17 cellular contexts compared by ENCODE assay signal in genomic region chr11:77112641-77113381, GRCh38. TPM values are rescaled to one million over a fixed set of nuclear protein-coding genes. Genes with fewer than 3 reads are reported as not detected.
DNase-seq lines count a peak whose midpoint lies in the region; ATAC-seq and TF ChIP-seq lines count a peak whose summit lies in the region.
"Had no signal": no experiment of that assay in that cellular context is flagged by ENCODE, and none has a peak within 500 bp of the region (broad histone marks: within the 10 kb centered on the region; RNA-seq: fewer than 3 reads in every experiment).

No MANE protein-coding gene starts in this region.

- H3K27me3 ChIP-seq in right cardiac atrium (ENCODE audit: control insufficient read depth, insufficient read depth) (no peaks in the 10 kb centered on the region), neural progenitor cell (no peaks in the 10 kb centered on the region), SJCRH30 (no peaks in the 10 kb centered on the region), GM23338 (ENCODE audit: insufficient read depth) (no peaks in the 10 kb centered on the region)
- H3K27me3 ChIP-seq: Peyer's patch had no signal

- DNase-seq in right cardiac atrium (peak in 2 of 3 donors; percentile 35 to 42), cardiac septum (ENCODE audit: low spot score) (no peak), WTC11 (ENCODE audit: low spot score) (no peak), neural progenitor cell (ENCODE audit: low spot score) (no peak), SJCRH30 (no peak), NCI-H2107 (lab: John Stamatoyannopoulos, UW) (no peak), GM23338 (ENCODE audit: low spot score) (no peak)
- DNase-seq: DMS79, NCI-H2081 treated with DMSO at 0.1 percent for 48 hours, NCI-H526 treated with DMSO at 0.1 percent for 48 hours, T-helper 17 cell had no signal

- no peak overlapping the region for H3K4me2 ChIP-seq in neural progenitor cell
- H3K4me2 ChIP-seq in GM23338 = no peak overlapping the region

- CTCF ChIA-PET in WTC11 (lab: Charles Lee) = interaction anchor here (0.7 to 8.2 kb wide), 21 partner anchors 8 to 193 kb away, joined by 3 to 86 read pairs (median 5); partner anchors contain the start of gene MYO7A

- H3K4me1 ChIP-seq in right cardiac atrium (ENCODE audit: control insufficient read depth, insufficient read depth, low read length) (no peaks in the 10 kb centered on the region), neural progenitor cell (peaks cover 4% of the 10 kb centered on the region), SJCRH30 (peaks cover 21% of the 10 kb centered on the region), GM23338 (ENCODE audit: insufficient read depth) (no peaks in the 10 kb centered on the region)

- 94% methylated on average over 20 of the region's 20 CpGs for WGBS in right cardiac atrium

- TF ChIP-seq CTCF in WTC11 (IDR thresholded peaks at IDR 0.05) (no peak), neural progenitor cell (IDR thresholded peaks at IDR 0.05) (no peak), GM23338 (conservative IDR thresholded peaks at IDR 0.05; ENCODE audit: low read depth in 2 of 2) (no peak)

- H3K4me3 ChIP-seq in right cardiac atrium (ENCODE audit: low read length) = no peak overlapping the region
- H3K4me3 ChIP-seq in neural progenitor cell = no peak overlapping the region
- no peak overlapping the region for H3K4me3 ChIP-seq in SJCRH30
- no peak overlapping the region for H3K4me3 ChIP-seq in GM23338
- H3K4me3 ChIP-seq: GM23248, Peyer's patch, SK-N-MC had no signal

- H3K9me2 ChIP-seq in GM23338 (ENCODE audit: insufficient read depth) = no peaks in the 10 kb centered on the region

- POLR2A ChIA-PET in WTC11 (lab: Charles Lee) = interaction anchor here (0.7 kb wide), 1 partner anchor 19 kb away, joined by 3 read pairs; no protein-coding TSS in a partner anchor

- H3K4me3 Mint-ChIP-seq in WTC11 (no peak overlapping the region), neural progenitor cell (no peak overlapping the region), GM23338 (no peak overlapping the region)
- H3K4me3 Mint-ChIP-seq: CD4-positive, CD25-positive, alpha-beta regulatory T cell; T-helper 17 cell had no signal

- H3K79me2 ChIP-seq in neural progenitor cell (ENCODE audit: low read depth) = no peaks in the 10 kb centered on the region
- H3K79me2 ChIP-seq in GM23338 (replicated peaks; ENCODE audit: insufficient read depth) = no peaks in the 10 kb centered on the region

- H3K27me3 Mint-ChIP-seq in WTC11 (ENCODE audit: low read depth) = no peaks in the 10 kb centered on the region
- H3K27me3 Mint-ChIP-seq in neural progenitor cell (ENCODE audit: insufficient read depth, low read depth) = peaks cover 9% of the 10 kb centered on the region
- peaks cover 12% of the 10 kb centered on the region for H3K27me3 Mint-ChIP-seq in GM23338 (ENCODE audit: insufficient read depth, low read depth, poor library complexity)

- H3K4me1 Mint-ChIP-seq in WTC11 = peaks cover 12% of the 10 kb centered on the region
- peaks cover 20% of the 10 kb centered on the region for H3K4me1 Mint-ChIP-seq in neural progenitor cell
- H3K4me1 Mint-ChIP-seq in GM23338 = peaks cover 8% of the 10 kb centered on the region

- intact Hi-C loops in right cardiac atrium (cut with DNase I) = no loop called here
- intact Hi-C loops in cardiac septum (cut with DNase I) = no loop called here

- H3K9ac ChIP-seq in neural progenitor cell = no peak overlapping the region
- H3K9ac ChIP-seq: GM23248 had no signal

- no peaks in the 10 kb centered on the region for H3K9me3 ChIP-seq in right cardiac atrium (ENCODE audit: control insufficient read depth, low read length)
- H3K9me3 ChIP-seq in neural progenitor cell (ENCODE audit: low read depth) = no peaks in the 10 kb centered on the region
- no peaks in the 10 kb centered on the region for H3K9me3 ChIP-seq in SJCRH30 (replicated peaks)
- H3K9me3 ChIP-seq: Peyer's patch had no signal

- no peaks in the 10 kb centered on the region for H4K20me1 ChIP-seq in neural progenitor cell (ENCODE audit: low read depth)
- no peaks in the 10 kb centered on the region for H4K20me1 ChIP-seq in GM23338 (replicated peaks; ENCODE audit: insufficient read depth)

- H3K36me3 Mint-ChIP-seq in WTC11 (no peaks in the 10 kb centered on the region), neural progenitor cell (no peaks in the 10 kb centered on the region), GM23338 (ENCODE audit: low read depth) (no peaks in the 10 kb centered on the region; the same call in 2 of the 3 replicates)
- H3K36me3 Mint-ChIP-seq: CD4-positive, CD25-positive, alpha-beta regulatory T cell had no signal

- no peaks in the 10 kb centered on the region for H3K36me3 ChIP-seq in neural progenitor cell
- no peaks in the 10 kb centered on the region for H3K36me3 ChIP-seq in SJCRH30
- H3K36me3 ChIP-seq in GM23338 (ENCODE audit: insufficient read depth) = no peaks in the 10 kb centered on the region

- no peak overlapping the region for H3K27ac ChIP-seq in right cardiac atrium (ENCODE audit: low read length)
- no peak overlapping the region for H3K27ac ChIP-seq in neural progenitor cell
- no peak overlapping the region for H3K27ac ChIP-seq in SJCRH30
- no peak overlapping the region for H3K27ac ChIP-seq in GM23338 (ENCODE audit: low read depth)
- H3K27ac ChIP-seq: GM23248, SK-N-MC had no signal

- peak overlapping the region; percentile 63 for H2AFZ ChIP-seq in neural progenitor cell (replicated peaks)
- no peak overlapping the region for H2AFZ ChIP-seq in GM23338
- H2AFZ ChIP-seq: GM23248 had no signal

- H3K9me3 Mint-ChIP-seq in WTC11 = no peaks in the 10 kb centered on the region
- no peaks in the 10 kb centered on the region for H3K9me3 Mint-ChIP-seq in neural progenitor cell
- no peaks in the 10 kb centered on the region for H3K9me3 Mint-ChIP-seq in GM23338
- H3K9me3 Mint-ChIP-seq: CD4-positive, CD25-positive, alpha-beta regulatory T cell had no signal

- H3F3A ChIP-seq in neural progenitor cell (ENCODE audit: low read depth) (no peaks in the 10 kb centered on the region), GM23338 (replicated peaks; ENCODE audit: low read depth) (no peaks in the 10 kb centered on the region)

- ATAC-seq in right cardiac atrium (no peak), WTC11 (no peak), GM23338 (no peak)
- ATAC-seq: T-helper 17 cell had no signal

- H3K27ac Mint-ChIP-seq in WTC11 = no peak overlapping the region
- no peak overlapping the region for H3K27ac Mint-ChIP-seq in neural progenitor cell
- H3K27ac Mint-ChIP-seq in GM23338 = no peak overlapping the region

TF ChIP-seq in WTC11, 78 proteins besides CTCF, POLR2A, EP300 and RAD21 (continues in another document):
- TF ChIP-seq NFE2L1 (CRISPR knock-in tag; IDR thresholded peaks at IDR 0.05) = 0 out of 2 replicates have a peak, but pooled peaks have one; percentile 21

TF ChIP-seq in GM23338, 12 proteins besides CTCF, POLR2A, EP300 and RAD21:
- TF ChIP-seq EZH2 (IDR thresholded peaks at IDR 0.05; ENCODE audit: low read depth, unreplicated experiment) (no peak), REST (IDR thresholded peaks at IDR 0.05; ENCODE audit: unreplicated experiment) (no peak), ZNF331 (CRISPR knock-in tag; IDR thresholded peaks at IDR 0.05; ENCODE audit: low read depth) (no peak), STAT1 (IDR thresholded peaks at IDR 0.05; ENCODE audit: unreplicated experiment) (no peak), EZH2phosphoT487 (IDR thresholded peaks at IDR 0.05; ENCODE audit: unreplicated experiment) (no peak)

RNA-seq across cellular contexts. Expression of gene OMP, which starts 10.2 kb away (rescaled TPM):
- total RNA-seq in right cardiac atrium = not detected
- not detected for polyA plus RNA-seq in right cardiac atrium
- not detected for total RNA-seq in cardiac septum
- total RNA-seq in WTC11 (2021) = 1.4 TPM in 1 of 3 replicates, not detected in the others
- not detected in 2 replicates for total RNA-seq in neural progenitor cell (ENCODE audit: low replicate concordance)
- 0.35 and 0.67 TPM in 2 replicates for total RNA-seq in SJCRH30 (2014; rRNA removed; shearing (Covaris generic))
- total RNA-seq in GM23338 (2014; rRNA removed; shearing (Covaris generic)) = 1.0 TPM in 1 of 2 replicates, not detected in the other
- not detected in 2 replicates for polyA plus RNA-seq in GM23338 (2016; fragmentation: Nextera tagmentation; extraction: Ambion mirVana)
- total RNA-seq: CD4-positive, CD25-positive, alpha-beta regulatory T cell; GM23248; IMR-90; M059J; T-helper 17 cell had no signal
- polyA plus RNA-seq: CD4-positive, CD25-positive, alpha-beta regulatory T cell; GM23248 had no signal

RNA-seq across cellular contexts. Expression of gene MYO7A, which starts 15.2 kb away (rescaled TPM):
- total RNA-seq in right cardiac atrium (1 to 10 TPM; 5.7 to 8.6 (median 6.8) TPM), cardiac septum (3.0 TPM), WTC11 (2021) (2.1 to 2.5 TPM (median 2.3 TPM) in 3 replicates), neural progenitor cell (ENCODE audit: low replicate concordance) (0.97 and 2.7 TPM in 2 replicates)
- polyA plus RNA-seq in right cardiac atrium (2.4 TPM), GM23338 (2016; fragmentation: Nextera tagmentation; extraction: Ambion mirVana) (1.7 and 1.8 TPM in 2 replicates)
- 3.5 and 4.5 TPM in 2 replicates for total RNA-seq in SJCRH30 (2014; rRNA removed; shearing (Covaris generic))
- total RNA-seq in GM23338 (2014; rRNA removed; shearing (Covaris generic)) = 2.3 and 5.4 TPM in 2 replicates
- total RNA-seq: GM23248, IMR-90, M059J had no signal
- polyA plus RNA-seq: GM23248 had no signal

RNA-seq across cellular contexts. Expression of gene CAPN5, which starts 46.0 kb away (rescaled TPM):
- total RNA-seq in right cardiac atrium = 1 to 10 TPM; 4.6 to 6.9 (median 5.5) TPM
- polyA plus RNA-seq in right cardiac atrium = 2.9 TPM
- 4.0 TPM for total RNA-seq in cardiac septum
- 24.0 to 27.4 TPM (median 24.3 TPM) in 3 replicates for total RNA-seq in WTC11 (2021)
- total RNA-seq in neural progenitor cell (ENCODE audit: low replicate concordance) = 7.4 and 9.6 TPM in 2 replicates
- 4.5 and 4.8 TPM in 2 replicates for total RNA-seq in SJCRH30 (2014; rRNA removed; shearing (Covaris generic))
- total RNA-seq in GM23338 (2014; rRNA removed; shearing (Covaris generic)) = 23.2 and 32.2 TPM in 2 replicates
- 10.2 TPM in 2 replicates for polyA plus RNA-seq in GM23338 (2016; fragmentation: Nextera tagmentation; extraction: Ambion mirVana)

Comparison
In these comparisons a context has a peak if more than half of its experiments do, and no peak if none do; other contexts are left out.
1. DNase-seq: peak in right cardiac atrium (2 of 3); none in cardiac septum (single experiment), WTC11 (single experiment), neural progenitor cell (single experiment), SJCRH30 (0 of 2), NCI-H2107 (single experiment) and GM23338 (single experiment).